ENCODE assay signal across 8 cellular contexts in the genomic region with DNA sequence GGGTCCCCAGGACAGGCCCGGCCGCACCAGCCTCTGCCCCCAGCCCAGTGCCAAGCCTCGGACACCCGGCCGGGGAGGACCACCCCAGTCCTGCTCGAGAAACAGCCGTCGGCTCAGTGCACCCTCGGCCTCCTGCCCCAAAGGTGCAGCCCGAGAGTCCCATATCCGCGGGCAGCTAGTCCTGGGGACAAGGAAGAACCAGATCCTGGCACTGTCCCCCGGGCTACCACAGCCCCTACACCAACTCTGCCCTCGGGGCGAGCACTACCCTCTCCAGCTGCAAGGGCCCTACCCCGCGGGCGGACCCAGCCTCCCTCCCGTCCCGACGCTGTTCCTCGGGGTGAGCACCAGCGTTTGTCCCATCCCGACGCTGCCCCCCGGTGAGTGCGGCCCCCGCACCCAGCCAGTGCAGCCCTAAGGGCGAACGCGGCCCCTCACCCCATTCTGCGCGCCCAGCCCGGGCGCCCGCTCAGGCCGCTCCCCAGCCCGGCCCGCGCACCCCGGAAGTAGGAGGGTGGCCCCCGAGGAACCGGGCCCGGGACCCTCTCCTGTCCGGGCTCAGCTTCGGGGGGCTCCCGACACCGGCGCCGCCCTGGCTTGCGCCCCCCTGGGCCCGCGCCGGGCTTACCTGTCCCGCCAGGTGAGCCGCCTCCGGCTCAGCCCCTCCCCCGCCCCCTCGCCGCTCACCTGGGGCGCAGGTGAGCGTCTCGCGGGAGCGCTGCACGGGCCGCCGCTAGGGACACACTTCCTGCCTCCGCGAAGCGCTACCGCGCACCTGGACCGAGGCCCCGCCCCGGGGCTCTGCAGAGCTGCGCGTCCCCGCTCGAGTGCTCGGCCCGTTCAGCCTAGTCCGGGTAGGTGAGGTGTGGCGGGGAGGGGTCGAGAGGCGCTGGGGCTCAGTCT. TPM values are rescaled to one million over a fixed set of nuclear protein-coding genes. Genes with fewer than 3 reads are reported as not detected.
A peak's percentile ranks its signal among the peaks of the same experiment; 100 is the strongest.
DNase-seq lines count a peak whose midpoint lies in the region; FAIRE-seq and TF ChIP-seq lines count a peak whose summit lies in the region.

A gene with protein sequence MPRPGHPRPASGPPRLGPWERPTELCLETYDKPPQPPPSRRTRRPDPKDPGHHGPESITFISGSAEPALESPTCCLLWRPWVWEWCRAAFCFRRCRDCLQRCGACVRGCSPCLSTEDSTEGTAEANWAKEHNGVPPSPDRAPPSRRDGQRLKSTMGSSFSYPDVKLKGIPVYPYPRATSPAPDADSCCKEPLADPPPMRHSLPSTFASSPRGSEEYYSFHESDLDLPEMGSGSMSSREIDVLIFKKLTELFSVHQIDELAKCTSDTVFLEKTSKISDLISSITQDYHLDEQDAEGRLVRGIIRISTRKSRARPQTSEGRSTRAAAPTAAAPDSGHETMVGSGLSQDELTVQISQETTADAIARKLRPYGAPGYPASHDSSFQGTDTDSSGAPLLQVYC (minus strand): TSS at position 747 of the 903 bp plus-strand sequence. CDS start 8,088 bp downstream, outside the sequence.

- POLR2A ChIA-PET in OCI-LY7 (lab: Charles Lee) = no interaction called here

- H3K4me2 ChIP-seq in OCI-LY7 (ENCODE audit: low read length) = peak within 1 kb of the TSS; percentile 53; the same call in 1 of the 2 replicates

- no peaks in the 10 kb centered on the region for H3K4me1 ChIP-seq in OCI-LY7 (ENCODE audit: insufficient read depth, low read length, poor library complexity, severe bottlenecking)
- no peaks in the 10 kb centered on the region for H3K4me1 ChIP-seq in iPS-15b (ENCODE audit: control insufficient read depth, insufficient read depth, low read length)

- no peaks in the 10 kb centered on the region for H3K79me2 ChIP-seq in OCI-LY7 (ENCODE audit: insufficient read depth, low read depth, low read length)

- no peak for TF ChIP-seq CTCF in OCI-LY7 (conservative IDR thresholded peaks at IDR 0.05; ENCODE audit: low read length)

- H3K27me3 ChIP-seq in iPS-15b (ENCODE audit: control insufficient read depth, insufficient read depth, low read length) = no peaks in the 10 kb centered on the region

- peak within 1 kb of the TSS; percentile 72 for H3K9ac ChIP-seq in iPS-15b (ENCODE audit: low read depth, low read length)

- no peak for TF ChIP-seq POLR2A in GM12892 (IDR thresholded peaks at IDR 0.05; ENCODE audit: low read depth, low read length)

- H3K36me3 ChIP-seq in OCI-LY7 (ENCODE audit: insufficient read depth, low read length) (no peaks in the 10 kb centered on the region), iPS-15b (ENCODE audit: control insufficient read depth, insufficient read depth, low read length) (peaks cover 2% of the 10 kb centered on the region)

- H3K4me3 ChIP-seq in GM08714 (ENCODE audit: low read length) (peak within 1 kb of the TSS; percentile 39; the same call in 1 of the 2 replicates), OCI-LY7 (ENCODE audit: low read depth, low read length, poor library complexity, severe bottlenecking) (no peak within 1 kb of the TSS), iPS-15b (ENCODE audit: low read depth, low read length) (peak within 1 kb of the TSS; percentile 61)

- H3K4me1 Mint-ChIP-seq in activated naive CD8-positive, alpha-beta T cell (ENCODE audit: low read depth) = peaks cover 6% of the 10 kb centered on the region

- H3K9me3 ChIP-seq in OCI-LY7 (ENCODE audit: low read length) (no peaks in the 10 kb centered on the region), iPS-15b (ENCODE audit: control insufficient read depth, insufficient read depth, low read length) (no peaks in the 10 kb centered on the region)

- CTCF ChIA-PET in OCI-LY7 (lab: Charles Lee; ENCODE audit: unreplicated experiment) = no interaction called here

- no peaks in the 10 kb centered on the region for H3K9me3 Mint-ChIP-seq in activated naive CD8-positive, alpha-beta T cell (ENCODE audit: low read depth)

- FAIRE-seq in GM12892 (lab: Jason Lieb, UNC) = no peak

- H2AFZ ChIP-seq in OCI-LY7 (ENCODE audit: low read length) = no peak within 1 kb of the TSS

- H3K27ac ChIP-seq in OCI-LY7 (ENCODE audit: low read depth, low read length, poor library complexity, severe bottlenecking) = no peak within 1 kb of the TSS

- H3K9me2 ChIP-seq in OCI-LY7 (ENCODE audit: insufficient read depth, low read length) = no peaks in the 10 kb centered on the region

- peaks cover 5% of the 10 kb centered on the region for H3K36me3 Mint-ChIP-seq in activated naive CD8-positive, alpha-beta T cell

- peaks cover 13% of the 10 kb centered on the region for H3K27me3 Mint-ChIP-seq in activated naive CD8-positive, alpha-beta T cell

- H3K27ac Mint-ChIP-seq in activated naive CD8-positive, alpha-beta T cell = no peak within 1 kb of the TSS

- intact Hi-C loops in OCI-LY7 (cut with micrococcal nuclease; ENCODE audit: unreplicated experiment) = loop anchor here (10.0 kb wide), 1 partner anchor 135 kb away; no protein-coding TSS in a partner anchor

- DNase-seq in OCI-LY7 (ENCODE audit: low spot score) = no peak
- peak; percentile 37 to 39 for DNase-seq in stimulated activated CD4-positive, alpha-beta T cell treated with anti-CD3 and anti-CD28 coated beads, Interleukin-2, amount 100 ng/mL, for 24 hours
- DNase-seq in SK-N-DZ (ENCODE audit: low spot score) = no peak
- DNase-seq in GM12892 (ENCODE audit: insufficient read length) = no peak
- no peak for DNase-seq in AML-193 (lab: John Stamatoyannopoulos, UW)

- no peaks in the 10 kb centered on the region for H4K20me1 ChIP-seq in OCI-LY7 (ENCODE audit: insufficient read depth, low read length)

- H3K4me3 Mint-ChIP-seq in activated naive CD8-positive, alpha-beta T cell = peak within 1 kb of the TSS; percentile 87

- BruUV-seq in OCI-LY7 (replicated peaks; lab: Mats Ljungman, UMichigan) = no TSS peak

RNA-seq across cellular contexts. Expression of the gene that starts here (rescaled TPM):
- not detected in 2 replicates for total RNA-seq in OCI-LY7 (2014; rRNA removed; shearing (Covaris generic))
- total RNA-seq in OCI-LY7 (2022) = not detected in 2 replicates
- not detected in 2 replicates for polyA plus RNA-seq in SK-N-DZ (2014; cell fraction: cytosol; rRNA removed)
- not detected in 2 replicates for polyA plus RNA-seq in SK-N-DZ (2014; cell fraction: nucleus; rRNA removed)
- polyA plus RNA-seq in GM12892 (2012; ENCODE audit: missing spikeins) = 0.15 TPM

Comparison
In these comparisons a context has a peak if more than half of its experiments do, and no peak if none do; other contexts are left out.
1. DNase-seq: peak in stimulated activated CD4-positive, alpha-beta T cell treated with anti-CD3 and anti-CD28 coated beads, Interleukin-2, amount 100 ng/mL, for 24 hours (2 of 2); none in OCI-LY7 (single experiment), SK-N-DZ (single experiment), GM12892 (single experiment) and AML-193 (0 of 2).